Comparison of ENCODE assay signal across 6 cellular contexts in genomic region chr1:46341222-46342083, GRCh38. TPM values are rescaled to one million over a fixed set of nuclear protein-coding genes. Genes with fewer than 3 reads are reported as not detected.
DNase-seq lines count a peak whose midpoint lies in the region; ATAC-seq and TF ChIP-seq lines count a peak whose summit lies in the region.

No MANE protein-coding gene starts in this region.

- no peaks in the 10 kb centered on the region for H3K27me3 ChIP-seq in body of pancreas

- peaks cover 0 to 7% of the 10 kb centered on the region in 2 donors for H3K36me3 ChIP-seq in body of pancreas (replicated peaks in 1 of 2; ENCODE audit: insufficient read depth in 1 of 2, low read depth in 2 of 2)

- H3K27ac ChIP-seq in body of pancreas: peak overlapping the region; percentile 91 to 95 (median 94)

- TF ChIP-seq POLR2A in body of pancreas (IDR thresholded peaks at IDR 0.05): no peak

- H3K4me3 Mint-ChIP-seq in natural killer cell: peak overlapping the region; percentile 100

- TF ChIP-seq CTCF in GM12875 (IDR thresholded peaks at IDR 0.05; ENCODE audit: borderline replicate concordance, insufficient read depth, low read depth, low read length) (no peak), body of pancreas (IDR thresholded peaks at IDR 0.05) (no peak), natural killer cell (IDR thresholded peaks at IDR 0.05) (no peak)

- H3K4me3 ChIP-seq in GM12875 (ENCODE audit: low read depth, low read length) (peak overlapping the region; percentile 86), body of pancreas (peak overlapping the region; percentile 28 to 46)

- no peaks in the 10 kb centered on the region for H3K36me3 Mint-ChIP-seq in natural killer cell

- H3K9me3 Mint-ChIP-seq in natural killer cell: no peaks in the 10 kb centered on the region

- H3K4me1 Mint-ChIP-seq in natural killer cell: peaks cover 33 to 43% of the 10 kb centered on the region in 2 donors

- intact Hi-C loops in body of pancreas (cut with DNase I): no loop called here
- intact Hi-C loops in natural killer cell (cut with micrococcal nuclease): loop anchor here (2.0 kb wide), 1 partner anchor 95 kb away; the partner anchor contains the start of gene RAD54L

- H3K27me3 Mint-ChIP-seq in natural killer cell (ENCODE audit: low read depth in 2 of 2): no peaks in the 10 kb centered on the region

- 34 to 40% methylated on average over 31 of the region's 31 CpGs for WGBS in body of pancreas, 2 donors

- no peaks in the 10 kb centered on the region for H3K9me3 ChIP-seq in body of pancreas

- peak in 2 of 4 donors; percentile 15 to 17 for DNase-seq in body of pancreas
- peak; percentile 18 for DNase-seq in natural killer cell
- DNase-seq in NCI-H1092 treated with DMSO at 0.1 percent for 48 hours (lab: John Stamatoyannopoulos, UW): no peak
- DNase-seq in 8988T: no peak

- peak overlapping the region; percentile 99 for H3K27ac Mint-ChIP-seq in natural killer cell

- peaks cover 17% of the 10 kb centered on the region for H3K4me1 ChIP-seq in body of pancreas

- ATAC-seq in body of pancreas (no peak), natural killer cell (no peak), HG02970 (IDR thresholded peaks at IDR 0.05; ENCODE audit: low FRiP score, unreplicated experiment) (no peak)

RNA-seq across cellular contexts. Expression of gene NSUN4, which starts 0.8 kb away (rescaled TPM):
- 10 to 100 TPM; 15.6 to 26.0 TPM for total RNA-seq in body of pancreas
- total RNA-seq in natural killer cell: 10 to 100 TPM; 25.9 to 41.0 (median 36.3) TPM

RNA-seq across cellular contexts. Expression of gene UQCRH, which starts 38.0 kb away (rescaled TPM):
- total RNA-seq in body of pancreas: 100 to 1,000 TPM in 1 of 2 donors, 10 to 100 TPM in 1; 92.4 to 195 TPM
- 100 to 1,000 TPM in 2 of 3 donors, 10 to 100 TPM in 1; 91.1 to 120 (median 107) TPM for total RNA-seq in natural killer cell

RNA-seq across cellular contexts. Expression of gene LRRC41, which starts 38.0 kb away (rescaled TPM):
- total RNA-seq in body of pancreas (10 to 100 TPM; 36.6 to 59.0 TPM), natural killer cell (10 to 100 TPM; 35.0 to 43.9 (median 35.8) TPM)

RNA-seq across cellular contexts. Expression of gene FAAH, which starts 52.7 kb away (rescaled TPM):
- total RNA-seq in body of pancreas (10 to 100 TPM; 47.0 to 86.4 TPM), natural killer cell (1 to 10 TPM; 4.7 to 10.0 (median 7.9) TPM)
